Comparison of ENCODE assay signal across 24 cellular contexts in genomic region chr12:98582093-98582492, GRCh38.
"Had no signal": no experiment of that assay in that cellular context is flagged by ENCODE, and none has a peak within 500 bp of the region (broad histone marks: within the 10 kb centered on the region; RNA-seq: fewer than 3 reads in every experiment).

No MANE protein-coding gene starts in this region.

- H3K4me1 Mint-ChIP-seq: activated CD4-positive, alpha-beta T cell treated with anti-CD3 and anti-CD28 coated beads, Interleukin-2, amount 10 ng/mL, durations not matched to agents 7 days and 5 days; stimulated activated naive B cell treated with anti-CD40 and anti-IgM and Interleukin-4, amounts not matched to agents 10 μg/mL and 1 μg/mL and 100 μg/mL, for 72 hours had no signal

- H3K36me3 Mint-ChIP-seq: activated naive CD8-positive, alpha-beta T cell; stimulated activated naive B cell treated with anti-CD40 and anti-IgM and Interleukin-4, amounts not matched to agents 10 μg/mL and 1 μg/mL and 100 μg/mL, for 72 hours had no signal

- H3K36me3 ChIP-seq: right atrium auricular region, tibial nerve, uterus had no signal

- H3K4me1 ChIP-seq: right atrium auricular region, tibial nerve, uterus had no signal

- H3K9me3 ChIP-seq: right atrium auricular region, tibial nerve, uterus had no signal

- DNase-seq: activated CD4-positive, alpha-beta T cell treated with anti-CD3 and anti-CD28 coated beads, Interleukin-2, amount 10 ng/mL, durations not matched to agents 7 days and 5 days; activated CD4-positive, CD25-positive, alpha-beta regulatory T cell; activated CD8-positive, alpha-beta memory T cell treated with anti-CD3 and anti-CD28 coated beads, Interleukin-2, amount 50 U/mL, for 48 hours; activated gamma-delta T cell; activated T-cell treated with anti-CD3 and anti-CD28 coated beads, Interleukin-2, amount 50 U/mL, for 72 hours; glutamatergic neuron; hypothalamus; kidney glomerular epithelial cell; left ventricle myocardium superior; mesendoderm; nephron progenitor cell; occipital lobe; stimulated activated CD4-positive, alpha-beta T cell treated with anti-CD3 and anti-CD28 coated beads, Interleukin-15, amount 100 ng/mL, for 24 hours; stimulated activated CD4-positive, alpha-beta T cell treated with anti-CD3 and anti-CD28 coated beads, Interleukin-4, amount 100 ng/mL, for 1 hour; stimulated activated naive B cell treated with anti-CD40 and anti-IgM and Interleukin-4, amounts not matched to agents 10 μg/mL and 1 μg/mL and 100 μg/mL, for 72 hours; uterus had no signal

- ATAC-seq: activated T-cell treated with anti-CD3 and anti-CD28 coated beads, Interleukin-2, amount 50 U/mL, for 72 hours; left ventricle myocardium superior; stimulated activated naive B cell treated with anti-CD40 and anti-IgM and Interleukin-4, amounts not matched to agents 10 μg/mL and 1 μg/mL and 100 μg/mL, for 72 hours had no signal

- H3K27me3 ChIP-seq: right atrium auricular region, tibial nerve, uterus had no signal

- H3K4me3 ChIP-seq: right atrium auricular region, skin epidermis, tibial nerve, uterus had no signal

- FAIRE-seq: bronchial epithelial cell, TTC549 had no signal

- H3K27ac Mint-ChIP-seq: activated CD4-positive, alpha-beta T cell treated with anti-CD3 and anti-CD28 coated beads, Interleukin-2, amount 10 ng/mL, durations not matched to agents 7 days and 5 days; activated naive CD8-positive, alpha-beta T cell; activated T-cell treated with anti-CD3 and anti-CD28 coated beads, Interleukin-2, amount 50 U/mL, for 72 hours; endodermal cell; nephron progenitor cell; progenitor cell of endocrine pancreas; stimulated activated naive B cell treated with anti-CD40 and anti-IgM and Interleukin-4, amounts not matched to agents 10 μg/mL and 1 μg/mL and 100 μg/mL, for 72 hours had no signal

- H3K9me3 Mint-ChIP-seq: activated CD4-positive, alpha-beta T cell treated with anti-CD3 and anti-CD28 coated beads, Interleukin-2, amount 10 ng/mL, durations not matched to agents 7 days and 5 days; activated T-cell treated with anti-CD3 and anti-CD28 coated beads, Interleukin-2, amount 50 U/mL, for 72 hours; endodermal cell; nephron progenitor cell; stimulated activated naive B cell treated with anti-CD40 and anti-IgM and Interleukin-4, amounts not matched to agents 10 μg/mL and 1 μg/mL and 100 μg/mL, for 72 hours had no signal

- H3K27me3 Mint-ChIP-seq: activated naive CD8-positive, alpha-beta T cell; progenitor cell of endocrine pancreas had no signal

- H3K4me3 Mint-ChIP-seq: activated CD4-positive, alpha-beta T cell treated with anti-CD3 and anti-CD28 coated beads, Interleukin-2, amount 10 ng/mL, durations not matched to agents 7 days and 5 days; activated naive CD8-positive, alpha-beta T cell; activated T-cell treated with anti-CD3 and anti-CD28 coated beads, Interleukin-2, amount 50 U/mL, for 72 hours; endodermal cell; nephron progenitor cell; stimulated activated naive B cell treated with anti-CD40 and anti-IgM and Interleukin-4, amounts not matched to agents 10 μg/mL and 1 μg/mL and 100 μg/mL, for 72 hours had no signal

- H3K27ac ChIP-seq: right atrium auricular region, skin epidermis, tibial nerve, uterus had no signal
